In genomic region chr7:116562529-116563121, GRCh38 we compare ENCODE assay signal across 26 cellular contexts. TPM values are rescaled to one million over a fixed set of nuclear protein-coding genes. Genes with fewer than 3 reads are reported as not detected.
DNase-seq lines count a peak whose midpoint lies in the region; ATAC-seq and TF ChIP-seq lines count a peak whose summit lies in the region.
"Had no signal": no experiment of that assay in that cellular context is flagged by ENCODE, and none has a peak within 500 bp of the region (broad histone marks: within the 10 kb centered on the region; RNA-seq: fewer than 3 reads in every experiment).

No MANE protein-coding gene starts in this region.

- no peaks in the 10 kb centered on the region for H3K36me3 Mint-ChIP-seq in activated naive CD4-positive, alpha-beta T cell treated with anti-CD3 and anti-CD28 coated beads, Interleukin-2, amount 50 U/mL, for 24 hours
- no peaks in the 10 kb centered on the region for H3K36me3 Mint-ChIP-seq in activated naive CD4-positive, alpha-beta T cell treated with anti-CD3 and anti-CD28 coated beads, Interleukin-2, amount 50 U/mL, for 72 hours
- H3K36me3 Mint-ChIP-seq in HFFc6 (ENCODE audit: low read depth): peaks cover 47% of the 10 kb centered on the region
- H3K36me3 Mint-ChIP-seq: CD8-positive, alpha-beta memory T cell; IgD-negative memory B cell had no signal

- peaks cover 14% of the 10 kb centered on the region for H3K27me3 Mint-ChIP-seq in activated naive CD4-positive, alpha-beta T cell treated with anti-CD3 and anti-CD28 coated beads, Interleukin-2, amount 50 U/mL, for 24 hours
- peaks cover 7% of the 10 kb centered on the region for H3K27me3 Mint-ChIP-seq in HFFc6 (ENCODE audit: insufficient read depth)

- no peaks in the 10 kb centered on the region for H3K9me3 Mint-ChIP-seq in activated naive CD4-positive, alpha-beta T cell treated with anti-CD3 and anti-CD28 coated beads, Interleukin-2, amount 50 U/mL, for 24 hours
- H3K9me3 Mint-ChIP-seq in activated naive CD4-positive, alpha-beta T cell treated with anti-CD3 and anti-CD28 coated beads, Interleukin-2, amount 50 U/mL, for 72 hours: peaks cover 5 to 6% of the 10 kb centered on the region in 2 donors
- H3K9me3 Mint-ChIP-seq in HFFc6: no peaks in the 10 kb centered on the region
- H3K9me3 Mint-ChIP-seq: GM23338 had no signal

- no peak overlapping the region for H3K9ac ChIP-seq in subcutaneous abdominal adipose tissue (ENCODE audit: low read length in 5 of 5)

- ATAC-seq in activated naive CD4-positive, alpha-beta T cell treated with anti-CD3 and anti-CD28 coated beads, Interleukin-2, amount 50 U/mL, for 72 hours: no peak
- ATAC-seq: GM23338 had no signal

- peak overlapping the region; percentile 81 to 82 for H3K27ac ChIP-seq in coronary artery
- H3K27ac ChIP-seq in subcutaneous abdominal adipose tissue (ENCODE audit: low read depth, low read length): peak overlapping the region; percentile 65
- H3K27ac ChIP-seq: 22Rv1, C4-2B, RWPE1 had no signal

- no peak for DNase-seq in activated naive CD4-positive, alpha-beta T cell treated with anti-CD3 and anti-CD28 coated beads, Interleukin-2, amount 50 U/mL, for 72 hours (ENCODE audit: low spot score in 2 of 2)
- DNase-seq in HFFc6 (no peak), coronary artery (ENCODE audit: low spot score) (no peak), GM03348 (ENCODE audit: low spot score) (no peak), NK-92 (lab: John Stamatoyannopoulos, UW; ENCODE audit: unreplicated experiment) (no peak)
- no peak for DNase-seq in stimulated activated CD8-positive, alpha-beta memory T cell treated with anti-CD3 and anti-CD28 coated beads, Interleukin-4, amount 100 ng/mL, for 48 hours
- DNase-seq: Calu3; CD8-positive, alpha-beta memory T cell; DMS153; Karpas-422; NCI-H1417; NCI-H1694 treated with DMSO at 0.1 percent for 48 hours; NCI-H2081 treated with DMSO at 0.1 percent for 48 hours; NCI-H2171 treated with DMSO at 0.1 percent for 48 hours; NCI-H446 treated with DMSO at 0.1 percent for 48 hours; NCI-H748 treated with DMSO at 0.1 percent for 48 hours; NK-92 treated with Interleukin-12 subunit alpha and Interleukin-12 subunit beta, amount 100 ng/mL, for 24 hours had no signal

- peaks cover 17 to 30% (median 28%) of the 10 kb centered on the region in 5 donors for H3K36me3 ChIP-seq in subcutaneous abdominal adipose tissue (ENCODE audit: control insufficient read depth in 5 of 5, insufficient read depth in 5 of 5, low read length in 5 of 5)
- H3K36me3 ChIP-seq: HAP-1 had no signal

- H3K4me1 ChIP-seq in subcutaneous abdominal adipose tissue (ENCODE audit: control insufficient read depth in 5 of 5, insufficient read depth in 5 of 5, low read length in 5 of 5): peaks cover 0 to 12% (median 11%) of the 10 kb centered on the region in 5 donors
- H3K4me1 ChIP-seq: HAP-1 had no signal

- no peak overlapping the region for H3K4me3 Mint-ChIP-seq in activated naive CD4-positive, alpha-beta T cell treated with anti-CD3 and anti-CD28 coated beads, Interleukin-2, amount 50 U/mL, for 24 hours
- peak overlapping the region; percentile 12; the same call in 1 of the 2 replicates for H3K4me3 Mint-ChIP-seq in HFFc6
- H3K4me3 Mint-ChIP-seq: CD8-positive, alpha-beta memory T cell; GM23338 had no signal

- TF ChIP-seq CTCF in HFFc6 (IDR thresholded peaks at IDR 0.05) (no peak), coronary artery (IDR thresholded peaks at IDR 0.05) (no peak)

- H3K9me3 ChIP-seq in subcutaneous abdominal adipose tissue (ENCODE audit: control insufficient read depth in 5 of 5, low read length in 5 of 5): no peaks in the 10 kb centered on the region
- H3K9me3 ChIP-seq: HAP-1 had no signal

- peak overlapping the region; percentile 8 for H3K27ac Mint-ChIP-seq in activated naive CD4-positive, alpha-beta T cell treated with anti-CD3 and anti-CD28 coated beads, Interleukin-2, amount 50 U/mL, for 24 hours
- no peak overlapping the region for H3K27ac Mint-ChIP-seq in activated naive CD4-positive, alpha-beta T cell treated with anti-CD3 and anti-CD28 coated beads, Interleukin-2, amount 50 U/mL, for 72 hours
- H3K27ac Mint-ChIP-seq in HFFc6: peak overlapping the region; percentile 49
- H3K27ac Mint-ChIP-seq: GM23338 had no signal

- H3K4me3 ChIP-seq in coronary artery (no peak overlapping the region), subcutaneous abdominal adipose tissue (ENCODE audit: low read depth in 1 of 5, low read length in 5 of 5) (no peak overlapping the region)
- H3K4me3 ChIP-seq: GM23338, HAP-1 had no signal

- H3K27me3 ChIP-seq in subcutaneous abdominal adipose tissue (ENCODE audit: control insufficient read depth in 5 of 5, insufficient read depth in 4 of 5, low read length in 5 of 5): no peaks in the 10 kb centered on the region

- H3K4me1 Mint-ChIP-seq in activated naive CD4-positive, alpha-beta T cell treated with anti-CD3 and anti-CD28 coated beads, Interleukin-2, amount 50 U/mL, for 24 hours: no peaks in the 10 kb centered on the region
- peaks cover 85% of the 10 kb centered on the region for H3K4me1 Mint-ChIP-seq in HFFc6 (ENCODE audit: low read depth)

RNA-seq across cellular contexts. Expression of gene CAV1, which starts 37.8 kb away (rescaled TPM):
- not detected for total RNA-seq in activated naive CD4-positive, alpha-beta T cell treated with anti-CD3 and anti-CD28 coated beads, Interleukin-2, amount 50 U/mL, for 72 hours
- total RNA-seq in HFFc6 (2021; fragmentation: NEBNext Ultra II Directional; extraction: Animal tissue kit (Norgen Biotek cat#: 25700)): 1,000 to 10,000 TPM in 5 of 6 experiments, 100 to 1,000 TPM in 1; 938 to 1,171 (median 1,076) TPM
- total RNA-seq: G401 had no signal

Comparison
In these comparisons a context has a peak if more than half of its experiments do, and no peak if none do; other contexts are left out.
1. H3K27ac Mint-ChIP-seq: peak in activated naive CD4-positive, alpha-beta T cell treated with anti-CD3 and anti-CD28 coated beads, Interleukin-2, amount 50 U/mL, for 24 hours (single experiment) and HFFc6 (single experiment); none in activated naive CD4-positive, alpha-beta T cell treated with anti-CD3 and anti-CD28 coated beads, Interleukin-2, amount 50 U/mL, for 72 hours (0 of 2).
2. RNA of gene CAV1, which starts 37.8 kb away (total RNA-seq): 938 to 1,171 TPM in HFFc6; not detected in activated naive CD4-positive, alpha-beta T cell treated with anti-CD3 and anti-CD28 coated beads, Interleukin-2, amount 50 U/mL, for 72 hours; every median in the first group is over 100 times any median in the second.